ENCODE assay signal across 30 cellular contexts in the genomic region with DNA sequence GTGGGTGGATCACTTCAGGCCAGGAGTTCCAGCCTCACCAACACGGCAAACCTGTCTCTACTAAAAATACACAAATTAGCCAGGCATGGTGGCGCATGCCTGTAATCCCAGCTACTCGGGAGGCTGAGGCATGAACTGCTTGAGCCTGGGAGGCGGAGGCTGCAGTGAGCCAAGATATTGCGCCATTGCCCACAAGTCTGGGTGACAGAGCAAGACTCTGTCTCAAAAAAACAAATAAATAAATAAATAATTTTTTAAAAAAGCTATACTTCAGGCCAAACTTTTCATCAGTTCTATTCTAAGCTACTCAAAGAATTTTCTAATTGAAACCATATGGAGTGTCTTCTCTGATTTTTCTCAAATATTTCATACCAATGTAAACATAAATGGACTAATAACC.
DNase-seq lines count a peak whose midpoint lies in the region; ATAC-seq and TF ChIP-seq lines count a peak whose summit lies in the region.
"Had no signal": no experiment of that assay in that cellular context is flagged by ENCODE, and none has a peak within 500 bp of the region (broad histone marks: within the 10 kb centered on the region; RNA-seq: fewer than 3 reads in every experiment).

No MANE protein-coding gene starts in this region.

- peaks cover 7% of the 10 kb centered on the region; the same call in 1 of the 2 replicates for H3F3A ChIP-seq in OCI-LY1 (ENCODE audit: insufficient read depth, low read length)

- no peaks in the 10 kb centered on the region for H3K9me2 ChIP-seq in OCI-LY1 (ENCODE audit: low read depth, low read length)

- peaks cover 68% of the 10 kb centered on the region for H3K36me3 ChIP-seq in OCI-LY1 (ENCODE audit: insufficient read depth, low read length)

- no peaks in the 10 kb centered on the region for H3K27me3 ChIP-seq in OCI-LY1 (ENCODE audit: insufficient read depth, low read length)
- H3K27me3 ChIP-seq: hepatocyte, transverse colon had no signal

- peaks cover 5% of the 10 kb centered on the region; the same call in 1 of the 2 replicates for H3K79me2 ChIP-seq in OCI-LY1 (ENCODE audit: insufficient read depth, low read length)

- H3K4me3 ChIP-seq in OCI-LY1 (ENCODE audit: low read depth, low read length, poor library complexity, severe bottlenecking), result no peak overlapping the region
- H3K4me3 ChIP-seq: coronary artery, GM23338, hepatocyte, transverse colon had no signal

- H3K4me1 ChIP-seq in OCI-LY1 (ENCODE audit: insufficient read depth, low read length, severe bottlenecking), result no peaks in the 10 kb centered on the region

- H3K9ac ChIP-seq in OCI-LY1 (ENCODE audit: low read length), result no peak overlapping the region

- DNase-seq in AG08395 (ENCODE audit: low spot score), result peak; percentile 17
- DNase-seq in GM04503 (ENCODE audit: low read depth), result peak; percentile 9
- peak; percentile 57 for DNase-seq in fibroblast of peridontal ligament (ENCODE audit: extremely low read depth)
- no peak for DNase-seq in activated naive CD4-positive, alpha-beta T cell (lab: John Stamatoyannopoulos, UW)
- DNase-seq in GM10266 (ENCODE audit: extremely low spot score), result no peak
- DNase-seq in T1000 (lab: John Stamatoyannopoulos, UW), result no peak
- DNase-seq: activated CD4-positive, alpha-beta T cell treated with anti-CD3 and anti-CD28 coated beads, Interleukin-2, amount 10 ng/mL, durations not matched to agents 24 days and 14 days; activated CD8-positive, alpha-beta memory T cell treated with anti-CD3 and anti-CD28 coated beads for 24 hours; activated effector memory CD4-positive, alpha-beta T cell treated with anti-CD3 and anti-CD28 coated beads, Interleukin-2, amount 50 U/mL, for 16 hours; activated naive CD8-positive, alpha-beta T cell treated with anti-CD3 and anti-CD28 coated beads, Interleukin-2, amount 10 ng/mL, durations not matched to agents 7 days and 5 days; activated T-cell treated with anti-CD3 and anti-CD28 coated beads, Interleukin-2, amount 50 U/mL, for 1 hour; C1 segment of cervical spinal cord; DMS153; effector memory CD8-positive, alpha-beta T cell; erythroblast; left colon; NCI-H1105 treated with DMSO at 0.1 percent for 48 hours; NCI-H2029 treated with DMSO at 0.1 percent for 48 hours; NCI-H345; SIG-M5; SW 1271; T-helper 9 cell; transverse colon; WERI-Rb-1 had no signal

- TF ChIP-seq CTCF in OCI-LY1 (IDR thresholded peaks at IDR 0.05; ENCODE audit: low read length) (no peak), GM10266 (IDR thresholded peaks at IDR 0.05; ENCODE audit: control insufficient read depth, insufficient read depth, low read depth, missing control alignments) (no peak)

- H3K4me2 ChIP-seq in OCI-LY1 (ENCODE audit: low read length), result no peak overlapping the region
- H3K4me2 ChIP-seq: GM23338, hepatocyte had no signal

- no peaks in the 10 kb centered on the region for H4K20me1 ChIP-seq in OCI-LY1 (ENCODE audit: insufficient read depth, low read length)

- no peak overlapping the region for H2AFZ ChIP-seq in OCI-LY1 (ENCODE audit: low read length)
- H2AFZ ChIP-seq: GM23338, hepatocyte had no signal

- peak overlapping the region; percentile 39 for H3K27ac ChIP-seq in OCI-LY1 (ENCODE audit: low read depth, low read length, poor library complexity, severe bottlenecking)
- H3K27ac ChIP-seq: coronary artery, hepatocyte, transverse colon, WERI-Rb-1 had no signal

- peaks cover 5% of the 10 kb centered on the region; the same call in 1 of the 2 replicates for H3K9me3 ChIP-seq in OCI-LY1 (ENCODE audit: low read length)
- H3K9me3 ChIP-seq: transverse colon had no signal

- no peak for ATAC-seq in HG03439 (IDR thresholded peaks at IDR 0.05; ENCODE audit: unreplicated experiment)
- ATAC-seq: effector memory CD8-positive, alpha-beta T cell; GM23338; left colon; stimulated activated effector memory CD8-positive, alpha-beta T cell treated with anti-CD3 and anti-CD28 coated beads, Interleukin-12 subunit alpha, Interleukin-12 subunit beta, amount 100 ng/mL, for 72 hours had no signal

Comparison
In these comparisons a context has a peak if more than half of its experiments do, and no peak if none do; other contexts are left out.
1. DNase-seq: peak in AG08395 (single experiment), GM04503 (single experiment) and fibroblast of peridontal ligament (single experiment); none in activated naive CD4-positive, alpha-beta T cell (0 of 4), GM10266 (single experiment) and T1000 (single experiment).